In the genomic region with DNA sequence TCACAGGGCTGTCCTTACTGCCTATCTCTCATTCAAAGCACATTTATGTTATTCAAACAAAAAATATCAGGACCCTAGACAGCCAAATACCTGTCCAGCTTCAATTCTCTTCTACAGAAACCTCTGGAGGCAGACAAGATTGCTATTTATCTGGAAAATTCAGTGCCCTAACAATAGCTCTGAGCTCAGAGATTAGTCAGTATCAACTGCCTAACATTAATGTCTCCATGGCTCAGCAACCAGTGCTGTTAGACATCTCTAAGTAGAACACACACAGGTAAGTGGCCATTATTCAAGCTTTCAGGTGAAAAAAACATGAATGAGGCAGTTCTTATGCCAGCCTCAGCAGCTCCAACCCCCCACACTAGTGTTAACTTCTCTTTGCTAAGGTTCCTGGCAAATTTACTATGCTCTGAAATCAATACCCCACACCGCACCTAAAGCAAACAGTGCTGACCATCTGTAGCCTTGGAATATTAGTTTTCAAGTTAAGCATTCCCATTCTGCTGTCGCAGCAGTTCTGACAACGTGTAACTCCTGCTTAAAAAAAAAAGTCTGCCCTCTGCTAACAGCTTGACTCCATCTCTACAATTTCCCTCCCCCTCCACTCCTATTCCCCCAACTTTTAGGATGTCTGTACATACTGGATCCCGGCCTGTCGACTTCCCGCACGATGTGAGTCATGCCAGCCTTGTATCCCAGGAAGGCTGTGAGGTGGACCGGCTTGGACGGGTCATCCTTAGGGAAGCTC, we compare ENCODE assay signal across 8 cellular contexts. TPM values are rescaled to one million over a fixed set of nuclear protein-coding genes. Genes with fewer than 3 reads are reported as not detected.
DNase-seq lines count a peak whose midpoint lies in the region; ATAC-seq and TF ChIP-seq lines count a peak whose summit lies in the region.

No MANE protein-coding gene starts in this region.

- peak overlapping the region; percentile 84 for H3K4me3 ChIP-seq in suprapubic skin

- peak overlapping the region; percentile 95 for H3K4me3 Mint-ChIP-seq in T-helper 2 cell treated with Interferon-gamma antibody and Interleukin-4, amounts not matched to agents 5 μg/mL and 100 μg/mL, for 36 hours
- peak overlapping the region; percentile 99 for H3K4me3 Mint-ChIP-seq in activated T-helper 17 cell treated with anti-CD3 and anti-CD28 coated beads, Interleukin-2, amount 50 U/mL, for 72 hours
- peak overlapping the region; percentile 94 to 100 (median 99) for H3K4me3 Mint-ChIP-seq in immature natural killer cell

- H3K9me3 ChIP-seq in suprapubic skin: no peaks in the 10 kb centered on the region

- peak overlapping the region; percentile 97 for H3K27ac Mint-ChIP-seq in T-helper 2 cell treated with Interferon-gamma antibody and Interleukin-4, amounts not matched to agents 5 μg/mL and 100 μg/mL, for 36 hours
- H3K27ac Mint-ChIP-seq in activated T-helper 17 cell treated with anti-CD3 and anti-CD28 coated beads, Interleukin-2, amount 50 U/mL, for 72 hours: peak overlapping the region; percentile 100
- peak overlapping the region; percentile 92 to 98 (median 97) for H3K27ac Mint-ChIP-seq in immature natural killer cell

- no peaks in the 10 kb centered on the region for H3K27me3 Mint-ChIP-seq in T-helper 2 cell treated with Interferon-gamma antibody and Interleukin-4, amounts not matched to agents 5 μg/mL and 100 μg/mL, for 36 hours (ENCODE audit: low read depth)
- H3K27me3 Mint-ChIP-seq in activated T-helper 17 cell treated with anti-CD3 and anti-CD28 coated beads, Interleukin-2, amount 50 U/mL, for 72 hours: no peaks in the 10 kb centered on the region
- H3K27me3 Mint-ChIP-seq in immature natural killer cell (ENCODE audit: low read depth in 3 of 3): peaks cover 20 to 21% (median 21%) of the 10 kb centered on the region in 3 donors

- peaks cover 62% of the 10 kb centered on the region for H3K36me3 Mint-ChIP-seq in T-helper 2 cell treated with Interferon-gamma antibody and Interleukin-4, amounts not matched to agents 5 μg/mL and 100 μg/mL, for 36 hours (ENCODE audit: low read depth)
- H3K36me3 Mint-ChIP-seq in activated T-helper 17 cell treated with anti-CD3 and anti-CD28 coated beads, Interleukin-2, amount 50 U/mL, for 72 hours (ENCODE audit: low read depth): peaks cover 73% of the 10 kb centered on the region
- H3K36me3 Mint-ChIP-seq in immature natural killer cell: peaks cover 17 to 50% (median 21%) of the 10 kb centered on the region in 3 donors

- H3K27ac ChIP-seq in suprapubic skin: peak overlapping the region; percentile 98

- no peak for TF ChIP-seq CTCF in suprapubic skin (IDR thresholded peaks at IDR 0.05)

- WGBS in suprapubic skin: 18% methylated on average over 9 of the region's 9 CpGs

- ATAC-seq in activated T-helper 17 cell treated with anti-CD3 and anti-CD28 coated beads, Interleukin-2, amount 50 U/mL, for 72 hours (replicated peaks): no peak
- ATAC-seq in GM18868 (IDR thresholded peaks at IDR 0.05; ENCODE audit: unreplicated experiment): no peak

- no peak for TF ChIP-seq POLR2A in suprapubic skin (IDR thresholded peaks at IDR 0.05)

- peaks cover 46% of the 10 kb centered on the region for H3K36me3 ChIP-seq in suprapubic skin

- H3K9me3 Mint-ChIP-seq in T-helper 2 cell treated with Interferon-gamma antibody and Interleukin-4, amounts not matched to agents 5 μg/mL and 100 μg/mL, for 36 hours: no peaks in the 10 kb centered on the region
- no peaks in the 10 kb centered on the region for H3K9me3 Mint-ChIP-seq in activated T-helper 17 cell treated with anti-CD3 and anti-CD28 coated beads, Interleukin-2, amount 50 U/mL, for 72 hours
- H3K9me3 Mint-ChIP-seq in immature natural killer cell: no peaks in the 10 kb centered on the region

- no peak for DNase-seq in T-helper 2 cell treated with Interferon-gamma antibody and Interleukin-4, amounts not matched to agents 5 μg/mL and 100 μg/mL, for 36 hours (ENCODE audit: low spot score)
- DNase-seq in T-helper 2 cell (no peak), immature natural killer cell (no peak), suprapubic skin (ENCODE audit: low spot score in 2 of 2) (no peak), cerebellar nuclear complex (lab: John Stamatoyannopoulos, UW) (no peak), putamen (ENCODE audit: low spot score) (no peak)

- H3K4me1 Mint-ChIP-seq in T-helper 2 cell treated with Interferon-gamma antibody and Interleukin-4, amounts not matched to agents 5 μg/mL and 100 μg/mL, for 36 hours (ENCODE audit: low read depth): peaks cover 33% of the 10 kb centered on the region
- H3K4me1 Mint-ChIP-seq in activated T-helper 17 cell treated with anti-CD3 and anti-CD28 coated beads, Interleukin-2, amount 50 U/mL, for 72 hours: peaks cover 4% of the 10 kb centered on the region
- peaks cover 58 to 68% of the 10 kb centered on the region in 2 donors for H3K4me1 Mint-ChIP-seq in immature natural killer cell

- no peaks in the 10 kb centered on the region for H3K27me3 ChIP-seq in suprapubic skin

- TF ChIP-seq EP300 in suprapubic skin (IDR thresholded peaks at IDR 0.05): no peak

- peaks cover 46% of the 10 kb centered on the region for H3K4me1 ChIP-seq in suprapubic skin

RNA-seq across cellular contexts. Expression of a gene that starts 1.5 kb away (rescaled TPM):
- total RNA-seq in activated T-helper 17 cell treated with anti-CD3 and anti-CD28 coated beads, Interleukin-2, amount 50 U/mL, for 72 hours: 1,000 to 10,000 TPM; 2,256 to 2,974 TPM
- polyA plus RNA-seq in immature natural killer cell: 1,000 to 10,000 TPM; 1,935 to 2,618 (median 1,953) TPM
- total RNA-seq in suprapubic skin: 1,000 to 10,000 TPM; 2,537 to 3,396 (median 3,080) TPM

RNA-seq across cellular contexts. Expression of a gene that starts 31.9 kb away (rescaled TPM):
- total RNA-seq in activated T-helper 17 cell treated with anti-CD3 and anti-CD28 coated beads, Interleukin-2, amount 50 U/mL, for 72 hours: not detected
- 10 to 100 TPM; 24.5 to 49.5 (median 27.0) TPM for polyA plus RNA-seq in immature natural killer cell
- total RNA-seq in suprapubic skin: 10 to 100 TPM; 34.6 to 52.5 (median 44.3) TPM

Comparison
In these comparisons a context has a peak if more than half of its experiments do, and no peak if none do; other contexts are left out.
1. RNA of a gene that starts 31.9 kb away (total RNA-seq): 34.6 to 52.5 TPM in suprapubic skin; not detected in activated T-helper 17 cell treated with anti-CD3 and anti-CD28 coated beads, Interleukin-2, amount 50 U/mL, for 72 hours; every median in the first group is over 10 times any median in the second.
2. Peak in every context shown above with its lines, with median percentiles within 50 percentile points of each other: H3K27ac Mint-ChIP-seq and H3K4me3 Mint-ChIP-seq.